In genomic region chr5:127092690-127093089, GRCh38 we compare ENCODE assay signal across 1 cellular context.
TF ChIP-seq lines count a peak whose summit lies in the region.

No MANE protein-coding gene starts in this region.

TF ChIP-seq in GM23338, 12 proteins besides CTCF, POLR2A, EP300 and RAD21:
- no peak for TF ChIP-seq REST (IDR thresholded peaks at IDR 0.05; ENCODE audit: unreplicated experiment)
- TF ChIP-seq STAT1 (IDR thresholded peaks at IDR 0.05; ENCODE audit: unreplicated experiment): no peak
